In the genomic region with DNA sequence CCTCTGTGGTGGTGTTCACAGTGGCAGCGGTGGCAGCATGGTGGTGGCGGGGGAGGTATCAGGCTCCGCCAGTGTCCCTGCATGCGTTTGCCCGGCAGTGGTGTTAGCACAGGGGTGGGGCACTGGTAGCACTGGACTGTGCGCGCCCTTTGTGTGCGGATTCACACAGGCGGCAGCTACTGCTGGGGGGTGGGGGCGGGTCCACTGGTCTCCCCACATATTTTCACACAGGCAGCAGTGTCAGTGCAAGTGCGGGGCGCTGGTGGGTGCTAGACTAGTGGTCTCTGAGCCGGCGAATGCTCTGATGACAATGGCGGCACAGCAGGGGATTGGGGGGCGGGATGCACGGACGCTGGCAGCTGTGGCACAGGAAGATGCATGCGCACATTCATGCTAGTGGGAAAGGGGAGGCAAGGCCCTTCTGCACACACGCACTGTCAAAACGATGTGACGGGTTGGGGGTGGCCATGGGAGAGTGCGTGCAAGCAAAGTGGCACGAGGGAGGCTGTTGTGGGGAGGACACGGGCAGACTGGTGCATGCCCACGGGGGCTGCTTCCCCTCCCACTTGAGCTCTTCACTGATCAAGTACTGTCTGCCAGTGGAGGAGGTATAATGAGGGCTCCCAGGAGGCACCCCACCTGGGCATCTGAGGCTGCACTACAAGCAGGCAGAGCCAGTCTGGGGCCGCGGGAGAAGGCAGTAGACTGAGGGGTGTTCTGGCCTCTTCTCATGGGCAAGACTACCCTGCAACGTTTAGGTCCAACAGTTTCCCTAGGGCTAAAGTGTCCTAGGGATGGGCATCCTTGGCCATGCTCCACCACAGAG, we compare ENCODE assay signal across 23 cellular contexts. TPM values are rescaled to one million over a fixed set of nuclear protein-coding genes. Genes with fewer than 3 reads are reported as not detected.
DNase-seq lines count a peak whose midpoint lies in the region; ATAC-seq and TF ChIP-seq lines count a peak whose summit lies in the region.
"Had no signal": no experiment of that assay in that cellular context is flagged by ENCODE, and none has a peak within 500 bp of the region (broad histone marks: within the 10 kb centered on the region; RNA-seq: fewer than 3 reads in every experiment).

No MANE protein-coding gene starts in this region.

- H3K4me1 Mint-ChIP-seq in chondrocyte (ENCODE audit: low read depth) (no peaks in the 10 kb centered on the region), type B pancreatic cell (ENCODE audit: unreplicated experiment) (no peaks in the 10 kb centered on the region)
- H3K4me1 Mint-ChIP-seq: CD14-positive monocyte had no signal

- H3K4me1 ChIP-seq in mucosa of descending colon (ENCODE audit: low read depth) (no peaks in the 10 kb centered on the region), MM.1S (ENCODE audit: low read length) (no peaks in the 10 kb centered on the region)
- H3K4me1 ChIP-seq: HAP-1 had no signal

- H3K36me3 ChIP-seq in mucosa of descending colon (ENCODE audit: low read depth) (no peaks in the 10 kb centered on the region), MM.1S (replicated peaks; ENCODE audit: insufficient read depth, low read length) (no peaks in the 10 kb centered on the region)
- H3K36me3 ChIP-seq: HAP-1 had no signal

- no peak overlapping the region for H3K9ac ChIP-seq in MM.1S (ENCODE audit: low read length)
- H3K9ac ChIP-seq: KMS-11 had no signal

- ATAC-seq in activated CD4-positive, CD25-positive, alpha-beta regulatory T cell treated with anti-CD3 and anti-CD28 coated beads, Interleukin-2, amount 50 U/mL, for 24 hours: no peak
- ATAC-seq in mucosa of descending colon (no peak), GM18502 (IDR thresholded peaks at IDR 0.05; ENCODE audit: poor library complexity, unreplicated experiment) (no peak)
- ATAC-seq: Panc1, Right ventricle myocardium inferior had no signal

- no peaks in the 10 kb centered on the region for H4K20me1 ChIP-seq in MM.1S (ENCODE audit: insufficient read depth, low read length)

- H3K27ac Mint-ChIP-seq in chondrocyte (ENCODE audit: unreplicated experiment) (no peak overlapping the region), type B pancreatic cell (no peak overlapping the region)

- H2AFZ ChIP-seq in MM.1S (ENCODE audit: low read length): no peak overlapping the region

- no peaks in the 10 kb centered on the region for H3K36me3 Mint-ChIP-seq in chondrocyte (ENCODE audit: low read depth)
- H3K36me3 Mint-ChIP-seq in type B pancreatic cell: peaks cover 6% of the 10 kb centered on the region
- H3K36me3 Mint-ChIP-seq: CD14-positive monocyte had no signal

- H3K9me3 Mint-ChIP-seq in chondrocyte (ENCODE audit: low read depth) (peaks cover 18% of the 10 kb centered on the region), type B pancreatic cell (no peaks in the 10 kb centered on the region)

- H3K4me3 Mint-ChIP-seq in chondrocyte (ENCODE audit: unreplicated experiment): no peak overlapping the region
- no peak overlapping the region for H3K4me3 Mint-ChIP-seq in type B pancreatic cell
- H3K4me3 Mint-ChIP-seq: CD14-positive monocyte had no signal

- intact Hi-C loops in mucosa of descending colon (cut with DNase I, micrococcal nuclease): no loop called here

- TF ChIP-seq CTCF in chondrocyte (IDR thresholded peaks at IDR 0.05) (no peak), mucosa of descending colon (IDR thresholded peaks at IDR 0.05) (no peak), type B pancreatic cell (conservative IDR thresholded peaks at IDR 0.05) (no peak), MM.1S (IDR thresholded peaks at IDR 0.05; ENCODE audit: low read length) (no peak)

- H3K4me3 ChIP-seq in mucosa of descending colon: no peak overlapping the region
- no peak overlapping the region for H3K4me3 ChIP-seq in MM.1S (ENCODE audit: low read length)
- H3K4me3 ChIP-seq: HAP-1 had no signal

- H3K9me3 ChIP-seq in mucosa of descending colon (no peaks in the 10 kb centered on the region), MM.1S (replicated peaks; ENCODE audit: insufficient read depth, low read length) (no peaks in the 10 kb centered on the region)

- H3K9me2 ChIP-seq in MM.1S (replicated peaks; ENCODE audit: insufficient read depth, low read length): no peaks in the 10 kb centered on the region

- H3K27ac ChIP-seq in MM.1S (ENCODE audit: low read length): no peak overlapping the region
- H3K27ac ChIP-seq: 22Rv1, KMS-11 had no signal

- no peaks in the 10 kb centered on the region for H3K79me2 ChIP-seq in MM.1S (ENCODE audit: low read length)

- peak; percentile 11 for DNase-seq in activated CD4-positive, CD25-positive, alpha-beta regulatory T cell treated with anti-CD3 and anti-CD28 coated beads, Interleukin-2, amount 50 U/mL, for 72 hours
- DNase-seq in chondrocyte (ENCODE audit: low spot score): peak; percentile 84
- peak in 2 of 3 donors; percentile 11 to 49 for DNase-seq in mucosa of descending colon
- peak; percentile 61 for DNase-seq in type B pancreatic cell (ENCODE audit: extremely low spot score, unreplicated experiment)
- DNase-seq in MM.1S: no peak
- no peak for DNase-seq in cerebellum (ENCODE audit: low spot score)
- DNase-seq: AML-193, COR-L47, DMS 273 treated with DMSO at 0.1 percent for 48 hours, GDM1, NCI-H1436, NCI-H1930, NCI-H226, NCI-H526 had no signal

- no peaks in the 10 kb centered on the region for H3K27me3 ChIP-seq in MM.1S (replicated peaks; ENCODE audit: insufficient read depth, low read length)

- H3K27me3 Mint-ChIP-seq in chondrocyte (ENCODE audit: low read depth) (no peaks in the 10 kb centered on the region), type B pancreatic cell (no peaks in the 10 kb centered on the region)

- no peaks in the 10 kb centered on the region for H3F3A ChIP-seq in MM.1S (ENCODE audit: insufficient read depth, low read length)

- no peak overlapping the region for H3K4me2 ChIP-seq in MM.1S (ENCODE audit: low read depth, low read length)
- H3K4me2 ChIP-seq: KMS-11 had no signal

RNA-seq across cellular contexts. Expression of a gene that starts 53.0 kb away (rescaled TPM):
- total RNA-seq in chondrocyte: not detected in 3 replicates
- 100 to 1,000 TPM in 2 of 3 donors, 10 to 100 TPM in 1; 46.1 to 142 (median 141) TPM for total RNA-seq in mucosa of descending colon
- 19.7 and 33.5 TPM in 2 replicates for total RNA-seq in type B pancreatic cell (ENCODE audit: low replicate concordance)
- total RNA-seq in cerebellum: 0.09 TPM
- total RNA-seq: Daoy had no signal

Comparison
In these comparisons a context has a peak if more than half of its experiments do, and no peak if none do; other contexts are left out.
1. DNase-seq: peak in activated CD4-positive, CD25-positive, alpha-beta regulatory T cell treated with anti-CD3 and anti-CD28 coated beads, Interleukin-2, amount 50 U/mL, for 72 hours (single experiment), chondrocyte (single experiment), mucosa of descending colon (2 of 3) and type B pancreatic cell (single experiment); none in MM.1S (single experiment) and cerebellum (single experiment).
2. RNA of a gene that starts 53.0 kb away (total RNA-seq): 46.1 to 142 TPM in mucosa of descending colon and 19.7 to 33.5 TPM in type B pancreatic cell; 0.09 TPM in cerebellum (single experiment) and not detected in chondrocyte; every median in the first group is over 10 times any median in the second.